ENCODE assay signal across 25 cellular contexts in the genomic region with DNA sequence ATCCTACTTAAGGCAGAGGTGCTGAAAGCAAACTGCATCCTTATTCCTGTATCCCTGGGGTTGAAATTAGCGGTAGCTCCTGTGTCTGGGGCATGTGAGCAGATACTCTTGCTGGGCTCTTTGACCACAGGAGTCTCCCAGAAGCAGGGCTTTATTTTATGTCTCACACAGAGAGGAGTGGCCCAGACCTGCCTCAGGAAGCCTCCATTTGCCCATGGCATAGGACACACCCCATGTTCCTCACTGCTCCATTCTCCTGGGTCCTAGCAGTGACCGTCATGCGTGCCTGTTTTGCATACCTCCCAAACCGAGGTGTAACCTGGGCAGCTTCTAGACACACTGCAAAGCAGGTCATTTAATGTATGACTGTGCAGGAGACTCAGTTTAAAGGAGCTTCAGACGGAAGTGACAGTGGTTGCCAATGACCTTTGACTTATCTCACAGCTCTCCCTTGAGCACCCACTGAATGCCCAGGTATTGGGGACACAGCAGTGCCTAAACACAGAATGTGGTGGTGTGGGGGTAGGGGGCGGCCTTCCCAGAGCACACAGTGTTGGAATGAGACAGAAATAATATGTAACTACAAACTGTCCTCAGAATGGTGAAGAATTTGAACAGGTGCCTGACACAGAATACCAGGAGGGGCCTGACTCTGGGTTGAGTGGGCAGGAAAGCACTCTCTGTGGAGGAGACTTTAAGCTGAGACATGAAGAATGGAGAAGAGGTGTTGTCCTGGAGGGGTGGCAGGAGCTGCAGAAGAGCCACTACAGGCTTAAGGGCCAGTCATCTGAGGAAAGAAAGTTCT. TPM values are rescaled to one million over a fixed set of nuclear protein-coding genes. Genes with fewer than 3 reads are reported as not detected.
A peak's percentile ranks its signal among the peaks of the same experiment; 100 is the strongest.
DNase-seq lines count a peak whose midpoint lies in the region; ATAC-seq and TF ChIP-seq lines count a peak whose summit lies in the region.
"Had no signal": no experiment of that assay in that cellular context is flagged by ENCODE, and none has a peak within 500 bp of the region (broad histone marks: within the 10 kb centered on the region; RNA-seq: fewer than 3 reads in every experiment).

No MANE protein-coding gene starts in this region.

- peak in 1 of 2 donors; percentile 19 for TF ChIP-seq POLR2A in thyroid gland (IDR thresholded peaks at IDR 0.05)

- H3K36me3 Mint-ChIP-seq in endodermal cell (ENCODE audit: low read depth) (peaks cover 2% of the 10 kb centered on the region), GM23338 (ENCODE audit: low read depth) (peaks cover 19% of the 10 kb centered on the region; the same call in 2 of the 3 replicates)
- H3K36me3 Mint-ChIP-seq: stimulated activated effector memory CD8-positive, alpha-beta T cell treated with anti-CD3 and anti-CD28 coated beads, Interleukin-12 subunit alpha, Interleukin-12 subunit beta, amount 100 ng/mL, for 72 hours had no signal

- TF ChIP-seq CTCF in endodermal cell (conservative IDR thresholded peaks at IDR 0.05) (no peak), lower lobe of right lung (IDR thresholded peaks at IDR 0.05) (no peak), thyroid gland (IDR thresholded peaks at IDR 0.05) (no peak), GM23338 (conservative IDR thresholded peaks at IDR 0.05; ENCODE audit: low read depth in 2 of 2) (no peak)

- H3K4me2 ChIP-seq in Karpas-422 (ENCODE audit: low read depth, low read length, poor library complexity, severe bottlenecking) (no peak overlapping the region), GM23338 (no peak overlapping the region)

- H3K4me3 Mint-ChIP-seq in endodermal cell = no peak overlapping the region
- no peak overlapping the region for H3K4me3 Mint-ChIP-seq in GM23338
- H3K4me3 Mint-ChIP-seq: activated CD8-positive, alpha-beta T cell treated with anti-CD3 and anti-CD28 coated beads for 36 hours; activated T-cell treated with anti-CD3 and anti-CD28 coated beads, Interleukin-2, amount 50 U/mL, for 24 hours; CD4-positive, alpha-beta T cell; central memory CD8-positive, alpha-beta T cell; stimulated activated effector memory CD8-positive, alpha-beta T cell treated with anti-CD3 and anti-CD28 coated beads, Interleukin-12 subunit alpha, Interleukin-12 subunit beta, amount 100 ng/mL, for 72 hours had no signal

- H3K27me3 Mint-ChIP-seq in endodermal cell (ENCODE audit: insufficient read depth) = peaks cover 5% of the 10 kb centered on the region
- H3K27me3 Mint-ChIP-seq in GM23338 (ENCODE audit: insufficient read depth, low read depth, poor library complexity) = peaks cover 26% of the 10 kb centered on the region

- no peak overlapping the region for H3K9ac ChIP-seq in Karpas-422 (ENCODE audit: low read length)
- no peak overlapping the region for H3K9ac ChIP-seq in endodermal cell (ENCODE audit: extremely low read depth, low read length, poor library complexity, severe bottlenecking)

- H3K27ac Mint-ChIP-seq in endodermal cell = no peak overlapping the region
- H3K27ac Mint-ChIP-seq in GM23338 = no peak overlapping the region
- H3K27ac Mint-ChIP-seq: activated CD8-positive, alpha-beta T cell treated with anti-CD3 and anti-CD28 coated beads for 36 hours; activated T-cell treated with anti-CD3 and anti-CD28 coated beads, Interleukin-2, amount 50 U/mL, for 24 hours; CD4-positive, alpha-beta T cell; stimulated activated effector memory CD8-positive, alpha-beta T cell treated with anti-CD3 and anti-CD28 coated beads, Interleukin-12 subunit alpha, Interleukin-12 subunit beta, amount 100 ng/mL, for 72 hours had no signal

- 0 out of 2 replicates have a peak, but pooled peaks cover 5% of the 10 kb centered on the region for H3F3A ChIP-seq in GM23338 (replicated peaks; ENCODE audit: low read depth)

- 92% methylated on average over 2 to 6 of the region's 6 CpGs for WGBS in endodermal cell (ENCODE audit: insufficient coverage in 1 of 2, insufficient read length in 1 of 2), 2 experiments
- WGBS in thyroid gland, 2 donors = 40 to 63% methylated on average over 6 of the region's 6 CpGs

- intact Hi-C loops in lower lobe of right lung (cut with DNase I) = no loop called here
- intact Hi-C loops in thyroid gland (cut with DNase I) = no loop called here

- ATAC-seq in lower lobe of right lung = no peak
- no peak for ATAC-seq in GM23338
- ATAC-seq: activated CD8-positive, alpha-beta T cell treated with anti-CD3 and anti-CD28 coated beads for 36 hours; left ventricle myocardium superior; sciatic nerve; stimulated activated effector memory CD8-positive, alpha-beta T cell treated with anti-CD3 and anti-CD28 coated beads, Interleukin-12 subunit alpha, Interleukin-12 subunit beta, amount 100 ng/mL, for 72 hours had no signal

- H3K27ac ChIP-seq in Karpas-422 (ENCODE audit: low read length) (no peak overlapping the region), endodermal cell (ENCODE audit: low read depth, low read length) (no peak overlapping the region), lower lobe of right lung (peak overlapping the region; percentile 36), thyroid gland (peak overlapping the region; percentile 67 to 97 (median 94)), GM23338 (ENCODE audit: low read depth) (no peak overlapping the region)
- H3K27ac ChIP-seq: esophagus muscularis mucosa, thoracic aorta had no signal

- H3K9me3 Mint-ChIP-seq in endodermal cell = no peaks in the 10 kb centered on the region
- no peaks in the 10 kb centered on the region for H3K9me3 Mint-ChIP-seq in GM23338
- H3K9me3 Mint-ChIP-seq: activated CD8-positive, alpha-beta T cell treated with anti-CD3 and anti-CD28 coated beads for 36 hours; activated T-cell treated with anti-CD3 and anti-CD28 coated beads, Interleukin-2, amount 50 U/mL, for 24 hours; CD4-positive, alpha-beta T cell; central memory CD8-positive, alpha-beta T cell; stimulated activated effector memory CD8-positive, alpha-beta T cell treated with anti-CD3 and anti-CD28 coated beads, Interleukin-12 subunit alpha, Interleukin-12 subunit beta, amount 100 ng/mL, for 72 hours had no signal

- peaks cover 51% of the 10 kb centered on the region for H3K4me1 Mint-ChIP-seq in endodermal cell
- peaks cover 41% of the 10 kb centered on the region for H3K4me1 Mint-ChIP-seq in GM23338
- H3K4me1 Mint-ChIP-seq: central memory CD8-positive, alpha-beta T cell; stimulated activated effector memory CD8-positive, alpha-beta T cell treated with anti-CD3 and anti-CD28 coated beads, Interleukin-12 subunit alpha, Interleukin-12 subunit beta, amount 100 ng/mL, for 72 hours had no signal

- peaks cover 29% of the 10 kb centered on the region; the same call in 1 of the 2 replicates for H4K20me1 ChIP-seq in Karpas-422 (ENCODE audit: insufficient read depth, low read depth, low read length)
- no peaks in the 10 kb centered on the region for H4K20me1 ChIP-seq in GM23338 (replicated peaks; ENCODE audit: insufficient read depth)

- H3K9me3 ChIP-seq in Karpas-422 (ENCODE audit: low read length) = no peaks in the 10 kb centered on the region
- H3K9me3 ChIP-seq in endodermal cell (ENCODE audit: control insufficient read depth, low read length) = no peaks in the 10 kb centered on the region
- H3K9me3 ChIP-seq in lower lobe of right lung = no peaks in the 10 kb centered on the region
- H3K9me3 ChIP-seq in thyroid gland = no peaks in the 10 kb centered on the region
- H3K9me3 ChIP-seq: esophagus muscularis mucosa, thoracic aorta had no signal

- H3K4me3 ChIP-seq in Karpas-422 (ENCODE audit: low read length) = no peak overlapping the region
- no peak overlapping the region for H3K4me3 ChIP-seq in endodermal cell (ENCODE audit: low read length)
- H3K4me3 ChIP-seq in lower lobe of right lung = no peak overlapping the region
- no peak overlapping the region for H3K4me3 ChIP-seq in thyroid gland (replicated peaks in 1 of 3)
- H3K4me3 ChIP-seq in GM23338 = no peak overlapping the region
- H3K4me3 ChIP-seq: esophagus muscularis mucosa, thoracic aorta had no signal

- H3K27me3 ChIP-seq in Karpas-422 (ENCODE audit: low read length) = no peaks in the 10 kb centered on the region; the same call in 1 of the 2 replicates
- H3K27me3 ChIP-seq in endodermal cell (ENCODE audit: control insufficient read depth, insufficient read depth, low read length, poor library complexity, severe bottlenecking) = no peaks in the 10 kb centered on the region
- H3K27me3 ChIP-seq in lower lobe of right lung (ENCODE audit: low read depth) = no peaks in the 10 kb centered on the region
- no peaks in the 10 kb centered on the region for H3K27me3 ChIP-seq in thyroid gland
- 0 out of 2 replicates have a peak, but pooled peaks cover 7% of the 10 kb centered on the region for H3K27me3 ChIP-seq in GM23338 (ENCODE audit: insufficient read depth)
- H3K27me3 ChIP-seq: esophagus muscularis mucosa had no signal

- H2AFZ ChIP-seq in Karpas-422 (ENCODE audit: low read length) = no peak overlapping the region
- H2AFZ ChIP-seq in GM23338 = no peak overlapping the region

- no peaks in the 10 kb centered on the region for H3K36me3 ChIP-seq in Karpas-422 (ENCODE audit: insufficient read depth, low read length)
- H3K36me3 ChIP-seq in endodermal cell (ENCODE audit: control insufficient read depth, insufficient read depth, low read length) = no peaks in the 10 kb centered on the region
- peaks cover 9% of the 10 kb centered on the region for H3K36me3 ChIP-seq in lower lobe of right lung
- no peaks in the 10 kb centered on the region for H3K36me3 ChIP-seq in thyroid gland
- no peaks in the 10 kb centered on the region for H3K36me3 ChIP-seq in GM23338 (ENCODE audit: insufficient read depth)
- H3K36me3 ChIP-seq: esophagus muscularis mucosa, thoracic aorta had no signal

- H3K4me1 ChIP-seq in Karpas-422 (ENCODE audit: low read length) (peaks cover 43% of the 10 kb centered on the region), endodermal cell (ENCODE audit: control insufficient read depth, insufficient read depth, low read length) (peaks cover 1% of the 10 kb centered on the region), lower lobe of right lung (peaks cover 50% of the 10 kb centered on the region), thyroid gland (peaks cover 48 to 62% of the 10 kb centered on the region in 2 donors), GM23338 (ENCODE audit: insufficient read depth) (peaks cover 37% of the 10 kb centered on the region)

- H3K79me2 ChIP-seq in Karpas-422 (ENCODE audit: low read length) = no peaks in the 10 kb centered on the region
- peaks cover 40% of the 10 kb centered on the region for H3K79me2 ChIP-seq in GM23338 (replicated peaks; ENCODE audit: insufficient read depth)

- DNase-seq in Karpas-422 = peak; percentile 59
- peak; percentile 38 for DNase-seq in endodermal cell
- DNase-seq in lower lobe of right lung = no peak
- DNase-seq in thyroid gland = peak; percentile 55 to 60
- no peak for DNase-seq in GM23338 (ENCODE audit: low spot score)
- no peak for DNase-seq in A172 (ENCODE audit: low spot score)
- no peak for DNase-seq in DMS79 treated with DMSO at 0.1 percent for 48 hours (lab: John Stamatoyannopoulos, UW)
- DNase-seq: activated CD4-positive, CD25-positive, alpha-beta regulatory T cell; activated CD8-positive, alpha-beta T cell treated with anti-CD3 and anti-CD28 coated beads for 36 hours; activated naive CD4-positive, alpha-beta T cell treated with anti-CD3 and anti-CD28 coated beads, Interleukin-2, amount 50 U/mL, for 16 hours; activated T-cell treated with anti-CD3 and anti-CD28 coated beads, Interleukin-2, amount 50 U/mL, for 24 hours; anterior cingulate cortex; CD4-positive, alpha-beta T cell; DMS79; effector CD4-positive, alpha-beta T cell; left ventricle myocardium superior; NCI-H2029; NCI-H446 treated with DMSO at 0.1 percent for 48 hours; NK-92 treated with Interleukin-12 subunit alpha and Interleukin-12 subunit beta, amount 100 ng/mL, for 24 hours; T1000 had no signal

- H3K9me2 ChIP-seq in Karpas-422 (replicated peaks; ENCODE audit: insufficient read depth, low read length) (no peaks in the 10 kb centered on the region), GM23338 (ENCODE audit: insufficient read depth) (no peaks in the 10 kb centered on the region)

RNA-seq across cellular contexts. Expression of gene TMEM37, which starts 3.7 kb away (rescaled TPM):
- total RNA-seq in Karpas-422 (2014; rRNA removed; shearing (Covaris generic); ENCODE audit: low replicate concordance) = not detected in 2 replicates
- total RNA-seq in endodermal cell (10 to 100 TPM; 12.0 to 16.2 TPM), lower lobe of right lung (21.7 TPM), thyroid gland (10 to 100 TPM; 34.4 to 50.2 (median 43.1) TPM)
- polyA plus RNA-seq in endodermal cell (2013, experiment 1 of 2) = 4.8 TPM
- 3.5 TPM for polyA plus RNA-seq in endodermal cell (2013, experiment 2 of 2)
- 7.2 and 8.8 TPM in 2 replicates for total RNA-seq in GM23338 (2014; rRNA removed; shearing (Covaris generic))
- polyA plus RNA-seq in GM23338 (2016; fragmentation: Nextera tagmentation; extraction: Ambion mirVana) = 8.3 and 8.6 TPM in 2 replicates
- total RNA-seq in A172 (2014; rRNA removed; shearing (Covaris generic)) = 0.12 and 1.3 TPM in 2 replicates
- total RNA-seq: activated CD8-positive, alpha-beta T cell treated with anti-CD3 and anti-CD28 coated beads for 36 hours; CD4-positive, alpha-beta T cell had no signal

Comparison
In these comparisons a context has a peak if more than half of its experiments do, and no peak if none do; other contexts are left out.
1. DNase-seq: peak in Karpas-422 (single experiment), endodermal cell (single experiment) and thyroid gland (2 of 2); none in lower lobe of right lung (single experiment), GM23338 (single experiment), A172 (single experiment) and DMS79 treated with DMSO at 0.1 percent for 48 hours (single experiment).
2. H3K27ac ChIP-seq: peak in lower lobe of right lung (single experiment) and thyroid gland (3 of 3); none in Karpas-422 (single experiment), endodermal cell (single experiment) and GM23338 (single experiment).